8 cellular contexts compared by ENCODE assay signal in genomic region chr6:106512048-106512957, GRCh38.
DNase-seq lines count a peak whose midpoint lies in the region; ATAC-seq and TF ChIP-seq lines count a peak whose summit lies in the region.

No MANE protein-coding gene starts in this region.

- peak; percentile 80 for DNase-seq in Daoy (ENCODE audit: low read depth)
- peak; percentile 56 for DNase-seq in HuH-7 (ENCODE audit: low spot score)
- peak; percentile 13 for DNase-seq in T1000 (lab: John Stamatoyannopoulos, UW)
- DNase-seq in breast epithelium (ENCODE audit: low spot score in 2 of 2): peak; percentile 44 to 79
- DNase-seq in kidney glomerular epithelial cell (lab: John Stamatoyannopoulos, UW): peak; percentile 22
- DNase-seq in stimulated activated CD4-positive, alpha-beta T cell treated with anti-CD3 and anti-CD28 coated beads, Interleukin-2, amount 100 ng/mL, for 24 hours: peak; percentile 76
- no peak for DNase-seq in GDM1 (lab: John Stamatoyannopoulos, UW)

- H3K4me3 ChIP-seq in breast epithelium: peak overlapping the region; percentile 70 to 85 (median 78)

- H3K27ac ChIP-seq in breast epithelium: peak overlapping the region; percentile 93 to 96

- no peaks in the 10 kb centered on the region for H3K27me3 ChIP-seq in breast epithelium

- peak; percentile 61 for ATAC-seq in GM21526 (IDR thresholded peaks at IDR 0.05; ENCODE audit: low FRiP score, unreplicated experiment)

- TF ChIP-seq CTCF in breast epithelium (IDR thresholded peaks at IDR 0.05): no peak

- intact Hi-C loops in breast epithelium (cut with DNase I; ENCODE audit: low total_unique reads): no loop called here

- H3K9me3 ChIP-seq in breast epithelium: no peaks in the 10 kb centered on the region

- peaks cover 6 to 12% of the 10 kb centered on the region in 2 donors for H3K4me1 ChIP-seq in breast epithelium

- H3K36me3 ChIP-seq in breast epithelium: no peaks in the 10 kb centered on the region

- TF ChIP-seq POLR2A in breast epithelium (IDR thresholded peaks at IDR 0.05): no peak
